Comparison of ENCODE assay signal across 8 cellular contexts in genomic region chr1:229625893-229626831, GRCh38. TPM values are rescaled to one million over a fixed set of nuclear protein-coding genes. Genes with fewer than 3 reads are reported as not detected.
DNase-seq lines count a peak whose midpoint lies in the region; ATAC-seq and TF ChIP-seq lines count a peak whose summit lies in the region.

Gene TAF5L (minus strand): TSS chr1:229626122. CDS start chr1:229614482, 11,640 bp downstream.
Gene URB2 (plus strand): TSS chr1:229626247. CDS start chr1:229627634, 1,387 bp downstream.

- peak within 1 kb of the TSS; percentile 97 for H3K9ac ChIP-seq in NT2/D1 (ENCODE audit: insufficient read length, low read depth)

- CTCF ChIA-PET in CD8-positive, alpha-beta T cell (lab: Charles Lee): interaction anchor here (1.4 kb wide), 1 partner anchor 68 kb away, joined by 10 read pairs; the partner anchor contains the start of gene ABCB10

- H3K36me3 Mint-ChIP-seq in CD8-positive, alpha-beta T cell: peaks cover 28% of the 10 kb centered on the region

- H3K4me3 ChIP-seq in CD8-positive, alpha-beta T cell (ENCODE audit: low read depth, low read length): peak within 1 kb of the TSS; percentile 92
- H3K4me3 ChIP-seq in NT2/D1 (ENCODE audit: insufficient read length, low read depth): peak within 1 kb of the TSS; percentile 92
- peak within 1 kb of the TSS; percentile 96 for H3K4me3 ChIP-seq in mesodermal cell (ENCODE audit: extremely low read depth, insufficient read depth, low read length, poor library complexity, severe bottlenecking)

- peak within 1 kb of the TSS; percentile 70 for H3K27ac ChIP-seq in CD8-positive, alpha-beta T cell (ENCODE audit: low read depth, low read length)
- peak within 1 kb of the TSS; percentile 67 for H3K27ac ChIP-seq in mesodermal cell (ENCODE audit: low read depth, low read length, severe bottlenecking)

- H3K4me1 ChIP-seq in CD8-positive, alpha-beta T cell (ENCODE audit: insufficient read depth, low read length): peaks cover 29% of the 10 kb centered on the region
- H3K4me1 ChIP-seq in NT2/D1 (ENCODE audit: insufficient read depth, insufficient read length) (no peaks in the 10 kb centered on the region), mesodermal cell (ENCODE audit: control insufficient read depth, insufficient read depth, low read length, poor library complexity, severe bottlenecking) (peaks cover 4% of the 10 kb centered on the region)

- POLR2A ChIA-PET in CD8-positive, alpha-beta T cell (lab: Charles Lee): interaction anchor here (1.0 to 5.0 kb wide), 2 partner anchors 68 to 283 kb away, joined by 4 to 42 read pairs; partner anchors contain the start of genes ABCB10 and CCSAP

- no peaks in the 10 kb centered on the region for H3K36me3 ChIP-seq in CD8-positive, alpha-beta T cell (ENCODE audit: insufficient read depth, low read length)
- H3K36me3 ChIP-seq in NT2/D1 (ENCODE audit: insufficient read depth, insufficient read length, low read length) (peaks cover 49% of the 10 kb centered on the region), mesodermal cell (ENCODE audit: control insufficient read depth, insufficient read depth, low read length) (peaks cover 23% of the 10 kb centered on the region)

- intact Hi-C loops in CD8-positive, alpha-beta T cell (cut with DNase I, micrococcal nuclease): loop anchor here (1.0 to 10.0 kb wide), 9 partner anchors 67 to 1239 kb away; partner anchors contain the start of genes CCSAP (in 2 of the 2), GALNT2 (in 2 of the 2), NUP133 (in 2 of the 2) and ABCB10 (in 1 of the 2)

- in situ Hi-C loops in endometrial microvascular endothelial cells (cut with HindIII; ENCODE audit: inconsistent ontology term, low pct_unique_long_range_greater_than_20kb, low sequenced_read_pairs): loop anchor here (25.0 kb wide), 1 partner anchor 686 kb away; no protein-coding TSS in a partner anchor

- peak within 1 kb of the TSS; percentile 95 for H3K27ac Mint-ChIP-seq in CD8-positive, alpha-beta T cell

- DNase-seq in CD8-positive, alpha-beta T cell: peak; percentile 60 to 88 (median 78)
- DNase-seq in HK-2 (ENCODE audit: unreplicated experiment) (peak; percentile 91), NT2/D1 (ENCODE audit: low read depth, low spot score) (peak; percentile 93)
- DNase-seq in activated CD8-positive, alpha-beta memory T cell treated with anti-CD3 and anti-CD28 coated beads, Interleukin-2, amount 50 U/mL, for 1 hour (ENCODE audit: extremely low read depth): peak; percentile 43
- peak; percentile 76 for DNase-seq in stimulated activated CD8-positive, alpha-beta memory T cell treated with anti-CD3 and anti-CD28 coated beads, Interleukin-15, amount 100 ng/mL, for 24 hours (ENCODE audit: low read depth)

- H3K9me3 ChIP-seq in CD8-positive, alpha-beta T cell (ENCODE audit: low read length): no peaks in the 10 kb centered on the region
- H3K9me3 ChIP-seq in NT2/D1 (ENCODE audit: insufficient read depth, low read length): no peaks in the 10 kb centered on the region
- no peaks in the 10 kb centered on the region for H3K9me3 ChIP-seq in mesodermal cell (ENCODE audit: control insufficient read depth, low read length)

- no peaks in the 10 kb centered on the region for H3K9me3 Mint-ChIP-seq in CD8-positive, alpha-beta T cell

- TF ChIP-seq CTCF in CD8-positive, alpha-beta T cell (IDR thresholded peaks at IDR 0.05): no peak

- no peaks in the 10 kb centered on the region for H3K27me3 ChIP-seq in CD8-positive, alpha-beta T cell (ENCODE audit: insufficient read depth, low read length)
- H3K27me3 ChIP-seq in NT2/D1 (ENCODE audit: insufficient read depth, insufficient read length): peaks cover 2% of the 10 kb centered on the region

- 0% methylated on average over 59 to 81 of the region's 100 CpGs for WGBS in mesodermal cell (ENCODE audit: insufficient coverage in 2 of 2), 2 experiments

- no peaks in the 10 kb centered on the region for H3K27me3 Mint-ChIP-seq in CD8-positive, alpha-beta T cell (ENCODE audit: low read depth)

- H3K4me1 Mint-ChIP-seq in CD8-positive, alpha-beta T cell (ENCODE audit: low read depth): peaks cover 54% of the 10 kb centered on the region

- ATAC-seq in CD8-positive, alpha-beta T cell: peak; percentile 90
- peak; percentile 77 for ATAC-seq in GM19438 (IDR thresholded peaks at IDR 0.05; ENCODE audit: low read depth, unreplicated experiment)

- H3K4me3 Mint-ChIP-seq in CD8-positive, alpha-beta T cell: peak within 1 kb of the TSS; percentile 99

RNA-seq across cellular contexts. Expression of gene TAF5L, which starts in this region (rescaled TPM):
- total RNA-seq in CD8-positive, alpha-beta T cell: 10 to 100 TPM; 25.4 to 28.0 TPM
- 23.2 TPM for total RNA-seq in endometrial microvascular endothelial cells (ENCODE audit: inconsistent ontology term)
- polyA plus RNA-seq in mesodermal cell (2013, experiment 1 of 2): 14.5 TPM
- polyA plus RNA-seq in mesodermal cell (2013, experiment 2 of 2): 16.7 TPM

RNA-seq across cellular contexts. Expression of gene URB2, which starts in this region (rescaled TPM):
- total RNA-seq in CD8-positive, alpha-beta T cell: 1 to 10 TPM; 8.5 to 8.6 TPM
- 20.1 TPM for total RNA-seq in endometrial microvascular endothelial cells (ENCODE audit: inconsistent ontology term)
- polyA plus RNA-seq in mesodermal cell (2013, experiment 1 of 2): 4.5 TPM
- polyA plus RNA-seq in mesodermal cell (2013, experiment 2 of 2): 4.1 TPM

Comparison
In these comparisons a context has a peak if more than half of its experiments do, and no peak if none do; other contexts are left out.
1. Peak in every context shown above with its lines: DNase-seq, ATAC-seq, H3K4me3 ChIP-seq and H3K27ac ChIP-seq.
2. DNase-seq: peak in every context shown above with its lines; median percentile 93 in NT2/D1; 91 in HK-2; 78 in CD8-positive, alpha-beta T cell; 76 in stimulated activated CD8-positive, alpha-beta memory T cell treated with anti-CD3 and anti-CD28 coated beads, Interleukin-15, amount 100 ng/mL, for 24 hours; 43 in activated CD8-positive, alpha-beta memory T cell treated with anti-CD3 and anti-CD28 coated beads, Interleukin-2, amount 50 U/mL, for 1 hour.